Comparison of ENCODE assay signal across 1 cellular context in genomic region chr14:74980746-74981661, GRCh38.
TF ChIP-seq lines count a peak whose summit lies in the region.

No MANE protein-coding gene starts in this region.

TF ChIP-seq in WTC11, 78 proteins besides CTCF, POLR2A, EP300 and RAD21 (continued from another document):
- TF ChIP-seq AR (CRISPR knock-in tag; IDR thresholded peaks at IDR 0.05), result no peak
